36 cellular contexts compared by ENCODE assay signal in the genomic region with DNA sequence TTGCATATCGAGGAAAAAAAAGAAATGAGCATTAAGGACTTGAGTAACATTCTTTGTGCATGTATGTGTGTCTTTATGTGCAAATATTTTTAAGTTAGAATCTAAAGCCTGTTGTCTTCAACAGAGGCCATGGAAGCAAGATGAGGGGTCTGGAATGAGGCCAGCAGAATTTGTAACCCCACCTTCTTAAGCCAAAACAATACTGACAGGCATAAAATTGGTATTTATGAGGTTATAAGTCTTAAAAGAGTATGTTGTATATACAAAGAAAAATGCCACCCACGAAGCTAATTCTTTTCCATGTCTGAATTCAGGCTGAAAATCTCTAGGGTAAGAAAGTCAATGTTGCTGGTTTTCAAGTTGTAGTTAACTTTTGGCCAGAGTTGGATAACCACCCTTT.
"Had no signal": no experiment of that assay in that cellular context is flagged by ENCODE, and none has a peak within 500 bp of the region (broad histone marks: within the 10 kb centered on the region; RNA-seq: fewer than 3 reads in every experiment).

No MANE protein-coding gene starts in this region.

- H3K4me3 Mint-ChIP-seq: activated B cell treated with CpG ODN at 0.5 μM for 24 hours; activated CD8-positive, alpha-beta T cell treated with anti-CD3 and anti-CD28 coated beads for 36 hours; activated naive CD8-positive, alpha-beta T cell treated with anti-CD3 and anti-CD28 coated beads for 36 hours; activated naive CD8-positive, alpha-beta T cell treated with anti-CD3 and anti-CD28 coated beads, Interleukin-2, amount 50 U/mL, for 24 hours; activated T-cell treated with anti-CD3 and anti-CD28 coated beads, Interleukin-2, amount 50 U/mL, for 4 hours; activated T-helper 17 cell treated with anti-CD3 and anti-CD28 coated beads, Interleukin-2, amount 50 U/mL, for 72 hours; brain; central memory CD8-positive, alpha-beta T cell; dendritic cell treated with granulocyte-macrophage colony-stimulating factor and Interleukin-4, amounts not matched to agents 40 ng/mL and 50 ng/mL, for 4 days; endodermal cell; T-helper 17 cell; T-helper 2 cell treated with Interferon-gamma antibody and Interleukin-4, amounts not matched to agents 5 μg/mL and 100 μg/mL, for 36 hours had no signal

- DNase-seq: activated B cell treated with CpG ODN at 0.5 μM for 24 hours; activated CD4-positive, alpha-beta T cell treated with anti-CD3 and anti-CD28 coated beads for 48 hours; activated CD4-positive, alpha-beta T cell treated with anti-CD3 and anti-CD28 coated beads, Interleukin-2, amount 50 U/mL, for 1 hour; activated CD4-positive, alpha-beta T cell treated with anti-CD3 and anti-CD28 coated beads, Interleukin-2, amount 50 U/mL, for 48 hours; activated CD8-positive, alpha-beta memory T cell treated with anti-CD3 and anti-CD28 coated beads for 24 hours; activated CD8-positive, alpha-beta T cell treated with anti-CD3 and anti-CD28 coated beads for 36 hours; activated effector memory CD4-positive, alpha-beta T cell treated with Interleukin-2 at 50 U/mL for 16 hours; activated gamma-delta T cell treated with Interleukin-2 at 50 U/mL for 16 hours; activated naive CD4-positive, alpha-beta T cell treated with anti-CD3 and anti-CD28 coated beads, Interleukin-2, amount 50 U/mL, for 16 hours; activated naive CD4-positive, alpha-beta T cell treated with Interleukin-2 at 50 U/mL for 16 hours; activated naive CD8-positive, alpha-beta T cell treated with anti-CD3 and anti-CD28 coated beads for 36 hours; activated naive CD8-positive, alpha-beta T cell treated with anti-CD3 and anti-CD28 coated beads, Interleukin-2, amount 50 U/mL, for 24 hours; activated T-cell treated with anti-CD3 and anti-CD28 coated beads, Interleukin-2, amount 50 U/mL, for 4 hours; adrenal gland; amygdala; dorsolateral prefrontal cortex; effector memory CD4-positive, alpha-beta T cell; endodermal cell; erythroblast; foreskin fibroblast; heart left ventricle; T-helper 1 cell; T-helper 17 cell; T1000; WERI-Rb-1 had no signal

- H3K36me3 ChIP-seq: adrenal gland, ascending aorta, esophagus muscularis mucosa, heart left ventricle, WERI-Rb-1 had no signal

- H3K27ac Mint-ChIP-seq: activated B cell treated with CpG ODN at 0.5 μM for 24 hours; activated CD8-positive, alpha-beta T cell treated with anti-CD3 and anti-CD28 coated beads for 36 hours; activated naive CD8-positive, alpha-beta T cell treated with anti-CD3 and anti-CD28 coated beads for 36 hours; activated naive CD8-positive, alpha-beta T cell treated with anti-CD3 and anti-CD28 coated beads, Interleukin-2, amount 50 U/mL, for 24 hours; activated T-helper 17 cell treated with anti-CD3 and anti-CD28 coated beads, Interleukin-2, amount 50 U/mL, for 72 hours; brain; dendritic cell treated with granulocyte-macrophage colony-stimulating factor and Interleukin-4, amounts not matched to agents 40 ng/mL and 50 ng/mL, for 4 days; endodermal cell; T-helper 17 cell; T-helper 2 cell treated with Interferon-gamma antibody and Interleukin-4, amounts not matched to agents 5 μg/mL and 100 μg/mL, for 36 hours had no signal

- H3K9me3 Mint-ChIP-seq: endodermal cell had no signal

- H3K27ac ChIP-seq: adrenal gland, ascending aorta, coronary artery, dorsolateral prefrontal cortex, esophagus muscularis mucosa, heart left ventricle, WERI-Rb-1 had no signal

- H3K4me1 ChIP-seq: adrenal gland, ascending aorta, esophagus muscularis mucosa, heart left ventricle had no signal

- H3K27me3 ChIP-seq: adrenal gland, ascending aorta, dorsolateral prefrontal cortex, esophagus muscularis mucosa, heart left ventricle had no signal

- H3K4me1 Mint-ChIP-seq: activated B cell treated with CpG ODN at 0.5 μM for 24 hours; activated naive CD8-positive, alpha-beta T cell treated with anti-CD3 and anti-CD28 coated beads for 36 hours; activated naive CD8-positive, alpha-beta T cell treated with anti-CD3 and anti-CD28 coated beads, Interleukin-2, amount 50 U/mL, for 24 hours; activated T-helper 17 cell treated with anti-CD3 and anti-CD28 coated beads, Interleukin-2, amount 50 U/mL, for 72 hours; brain; central memory CD8-positive, alpha-beta T cell; T-helper 17 cell had no signal

- H3K27me3 Mint-ChIP-seq: activated B cell treated with CpG ODN at 0.5 μM for 24 hours; activated CD8-positive, alpha-beta T cell treated with anti-CD3 and anti-CD28 coated beads for 36 hours; activated naive CD8-positive, alpha-beta T cell treated with anti-CD3 and anti-CD28 coated beads for 36 hours; activated naive CD8-positive, alpha-beta T cell treated with anti-CD3 and anti-CD28 coated beads, Interleukin-2, amount 50 U/mL, for 24 hours; activated T-helper 17 cell treated with anti-CD3 and anti-CD28 coated beads, Interleukin-2, amount 50 U/mL, for 72 hours; brain; central memory CD8-positive, alpha-beta T cell; dendritic cell treated with granulocyte-macrophage colony-stimulating factor and Interleukin-4, amounts not matched to agents 40 ng/mL and 50 ng/mL, for 4 days; T-helper 17 cell had no signal

- H3K4me3 ChIP-seq: adrenal gland, ascending aorta, coronary artery, dorsolateral prefrontal cortex, esophagus muscularis mucosa, heart left ventricle had no signal

- ATAC-seq: activated CD4-positive, CD25-positive, alpha-beta regulatory T cell treated with anti-CD3 and anti-CD28 coated beads, Interleukin-2, amount 50 U/mL, for 24 hours; activated CD8-positive, alpha-beta T cell treated with anti-CD3 and anti-CD28 coated beads for 36 hours; activated naive CD8-positive, alpha-beta T cell treated with anti-CD3 and anti-CD28 coated beads, Interleukin-2, amount 50 U/mL, for 24 hours; activated T-cell treated with anti-CD3 and anti-CD28 coated beads, Interleukin-2, amount 50 U/mL, for 4 hours; activated T-helper 17 cell treated with anti-CD3 and anti-CD28 coated beads, Interleukin-2, amount 50 U/mL, for 72 hours; heart left ventricle; T-helper 17 cell had no signal

- H3K36me3 Mint-ChIP-seq: activated naive CD8-positive, alpha-beta T cell treated with anti-CD3 and anti-CD28 coated beads for 36 hours; brain had no signal

- FAIRE-seq: bronchial epithelial cell, frontal cortex had no signal

- H3K9me3 ChIP-seq: adrenal gland, ascending aorta, esophagus muscularis mucosa had no signal
